ENCODE assay signal across 17 cellular contexts in genomic region chr12:63963863-63964262, GRCh38.
"Had no signal": no experiment of that assay in that cellular context is flagged by ENCODE, and none has a peak within 500 bp of the region (broad histone marks: within the 10 kb centered on the region; RNA-seq: fewer than 3 reads in every experiment).

No MANE protein-coding gene starts in this region.

- DNase-seq: activated CD4-positive, alpha-beta memory T cell treated with anti-CD3 and anti-CD28 coated beads, Interleukin-2, amount 10 ng/mL, durations not matched to agents 7 days and 5 days; activated CD4-positive, alpha-beta T cell treated with anti-CD3 and anti-CD28 coated beads for 48 hours; activated CD4-positive, CD25-positive, alpha-beta regulatory T cell; activated CD8-positive, alpha-beta memory T cell treated with anti-CD3 and anti-CD28 coated beads, Interleukin-2, amount 10 ng/mL, durations not matched to agents 7 days and 5 days; activated naive CD8-positive, alpha-beta T cell treated with anti-CD3 and anti-CD28 coated beads for 36 hours; amniotic stem cell; dorsolateral prefrontal cortex; foreskin keratinocyte; glutamatergic neuron; left colon; lower lobe of right lung; retina; stimulated activated naive CD8-positive, alpha-beta T cell treated with anti-CD3 and anti-CD28 coated beads, Interleukin-15, Interleukin-2, amounts not matched to agents 100 U/mL and 50 U/mL, for 24 hours; T-helper 9 cell; trophoblast cell had no signal

- H3K9me3 Mint-ChIP-seq: activated CD4-positive, alpha-beta memory T cell treated with anti-CD3 and anti-CD28 coated beads, Interleukin-2, amount 10 ng/mL, durations not matched to agents 7 days and 5 days; activated naive CD8-positive, alpha-beta T cell treated with anti-CD3 and anti-CD28 coated beads for 36 hours; mesothelial cell of epicardium; nephron had no signal

- H3K4me3 ChIP-seq: dorsolateral prefrontal cortex, lower lobe of right lung had no signal

- H3K36me3 ChIP-seq: lower lobe of right lung had no signal

- H3K9me3 ChIP-seq: lower lobe of right lung had no signal

- H3K27ac Mint-ChIP-seq: activated CD4-positive, alpha-beta memory T cell treated with anti-CD3 and anti-CD28 coated beads, Interleukin-2, amount 10 ng/mL, durations not matched to agents 7 days and 5 days; activated CD8-positive, alpha-beta memory T cell treated with anti-CD3 and anti-CD28 coated beads, Interleukin-2, amount 10 ng/mL, durations not matched to agents 7 days and 5 days; activated naive CD8-positive, alpha-beta T cell treated with anti-CD3 and anti-CD28 coated beads for 36 hours; mesothelial cell of epicardium had no signal

- H3K4me3 Mint-ChIP-seq: activated CD4-positive, alpha-beta memory T cell treated with anti-CD3 and anti-CD28 coated beads, Interleukin-2, amount 10 ng/mL, durations not matched to agents 7 days and 5 days; activated CD8-positive, alpha-beta memory T cell treated with anti-CD3 and anti-CD28 coated beads, Interleukin-2, amount 10 ng/mL, durations not matched to agents 7 days and 5 days; activated naive CD8-positive, alpha-beta T cell treated with anti-CD3 and anti-CD28 coated beads for 36 hours; mesothelial cell of epicardium; nephron had no signal

- H3K27me3 ChIP-seq: dorsolateral prefrontal cortex, foreskin keratinocyte had no signal

- H3K36me3 Mint-ChIP-seq: activated CD8-positive, alpha-beta memory T cell treated with anti-CD3 and anti-CD28 coated beads, Interleukin-2, amount 10 ng/mL, durations not matched to agents 7 days and 5 days; activated naive CD8-positive, alpha-beta T cell treated with anti-CD3 and anti-CD28 coated beads for 36 hours; mesothelial cell of epicardium had no signal

- H3K27ac ChIP-seq: foreskin keratinocyte, lower lobe of right lung had no signal

- H3K4me1 Mint-ChIP-seq: activated CD4-positive, alpha-beta memory T cell treated with anti-CD3 and anti-CD28 coated beads, Interleukin-2, amount 10 ng/mL, durations not matched to agents 7 days and 5 days; activated CD8-positive, alpha-beta memory T cell treated with anti-CD3 and anti-CD28 coated beads, Interleukin-2, amount 10 ng/mL, durations not matched to agents 7 days and 5 days; activated naive CD8-positive, alpha-beta T cell treated with anti-CD3 and anti-CD28 coated beads for 36 hours had no signal
